Comparison of ENCODE assay signal across 8 cellular contexts in the genomic region with DNA sequence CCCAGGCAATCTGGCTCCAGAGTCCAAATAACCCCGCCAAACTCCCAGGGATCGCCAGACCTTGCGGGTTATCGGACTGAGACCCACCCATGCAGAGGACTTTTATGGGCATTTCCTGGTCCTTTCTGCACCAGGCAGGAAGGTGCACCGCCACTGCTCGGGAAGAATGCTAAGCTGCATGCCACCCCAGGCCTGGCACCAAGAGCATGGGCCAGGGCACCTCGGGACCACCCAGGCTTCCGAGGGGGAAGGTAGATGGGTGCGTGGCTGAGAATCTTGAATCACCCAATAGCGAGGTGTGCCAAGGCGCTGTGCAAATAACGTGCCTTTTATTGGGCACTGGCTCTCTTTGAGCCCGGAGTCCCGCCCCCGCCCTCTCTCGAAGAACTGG. TPM values are rescaled to one million over a fixed set of nuclear protein-coding genes. Genes with fewer than 3 reads are reported as not detected.
DNase-seq lines count a peak whose midpoint lies in the region; ATAC-seq, FAIRE-seq and TF ChIP-seq lines count a peak whose summit lies in the region.

No MANE protein-coding gene starts in this region.

- peak overlapping the region; percentile 62; the same call in 1 of the 2 replicates for H2AFZ ChIP-seq in H1 (ENCODE audit: low read length)

- no peak overlapping the region for H4K5ac ChIP-seq in H1 (ENCODE audit: insufficient read length, low read depth, low read length)

- TF ChIP-seq EP300 in H1 (IDR thresholded peaks at IDR 0.05; ENCODE audit: borderline replicate concordance in 1 of 2, low read depth in 2 of 2, low read length in 2 of 2): no peak

- peak; percentile 8 for ATAC-seq in HG02885 (IDR thresholded peaks at IDR 0.05; ENCODE audit: poor library complexity, unreplicated experiment)
- ATAC-seq in naive thymus-derived CD8-positive, alpha-beta T cell: peak; percentile 18 to 40
- ATAC-seq in HG02588 (IDR thresholded peaks at IDR 0.05; ENCODE audit: unreplicated experiment): no peak

- H2BK5ac ChIP-seq in H1 (ENCODE audit: low read depth, low read length): 0 out of 2 replicates have a peak overlapping the region, but pooled peaks have one; percentile 69

- H2AK5ac ChIP-seq in H1 (ENCODE audit: low read depth, low read length): no peak overlapping the region

- H4K91ac ChIP-seq in H1 (replicated peaks; ENCODE audit: insufficient read length, low read length): no peak overlapping the region

- no peak overlapping the region for H3K14ac ChIP-seq in H1 (ENCODE audit: insufficient read length)

- 0 out of 2 replicates have a peak overlapping the region, but pooled peaks have one; percentile 36 for H2BK15ac ChIP-seq in H1 (ENCODE audit: low read length)

- TF ChIP-seq RAD21 in H1 (IDR thresholded peaks at IDR 0.05 in 1 of 2, conservative IDR thresholded peaks at IDR 0.05 in 1 of 2; ENCODE audit: low read depth in 2 of 2, low read length in 2 of 2): no peak

- peak overlapping the region; percentile 79 to 97 for H3K4me2 ChIP-seq in H1 (ENCODE audit: insufficient read depth in 1 of 2, low read depth in 2 of 2, low read length in 2 of 2)

- H3K23ac ChIP-seq in H1 (ENCODE audit: insufficient read length): no peak overlapping the region

- H3K36me3 Mint-ChIP-seq in naive thymus-derived CD8-positive, alpha-beta T cell: peaks cover 0 to 11% (median 2%) of the 10 kb centered on the region in 3 donors

- peaks cover 0 to 2% (median under 1%) of the 10 kb centered on the region in 4 experiments; a peak in 1 of 8 replicates for H3K36me3 ChIP-seq in H1 (ENCODE audit: control insufficient read depth in 2 of 4, insufficient read depth in 4 of 4, low read length in 3 of 4)

- H3K9ac ChIP-seq in H1 (replicated peaks in 1 of 4; ENCODE audit: extremely low read depth in 1 of 4, low read depth in 3 of 4, low read length in 3 of 4): peak overlapping the region in 2 of 4 experiments; percentile 42 to 45; a peak in 3 of 7 replicates

- H3K4me3 Mint-ChIP-seq in naive thymus-derived CD8-positive, alpha-beta T cell: peak overlapping the region; percentile 87 to 99 (median 95)

- no peaks in the 10 kb centered on the region for H4K20me1 ChIP-seq in H1 (replicated peaks in 1 of 2; ENCODE audit: control insufficient read depth in 1 of 2, insufficient read depth in 2 of 2, low read length in 2 of 2)

- no peaks in the 10 kb centered on the region for H3K9me3 Mint-ChIP-seq in naive thymus-derived CD8-positive, alpha-beta T cell

- H3K27ac ChIP-seq in RWPE1: peak overlapping the region; percentile 98
- H3K27ac ChIP-seq in H1 (ENCODE audit: low read depth, low read length): no peak overlapping the region

- no peak overlapping the region for H2BK12ac ChIP-seq in H1 (ENCODE audit: low read depth, low read length)

- no peak overlapping the region for H3K4ac ChIP-seq in H1 (replicated peaks; ENCODE audit: insufficient read length, low read depth, low read length)

- H3K56ac ChIP-seq in H1 (replicated peaks; ENCODE audit: insufficient read length, low read depth, low read length): peak overlapping the region; percentile 27

- H3K18ac ChIP-seq in H1 (ENCODE audit: extremely low read depth, low read length): peak overlapping the region; percentile 33; the same call in 1 of the 2 replicates

- WGBS in H1 (ENCODE audit: extremely low coverage in 1 of 2, insufficient coverage in 1 of 2, insufficient read length in 1 of 2, insufficient replicate concordance in 2 of 2, low coverage in 1 of 2, low lambda C conversion rate in 2 of 2, missing lambda C conversion rate in 1 of 2), 2 experiments: 7% methylated on average over 16 of the region's 16 CpGs; no CpG with 5 or more reads in 1 of the 2 experiments

- peak overlapping the region; percentile 63 to 74 (median 68) for H3K4me3 ChIP-seq in H1 (ENCODE audit: extremely low read depth in 1 of 4, insufficient read depth in 2 of 4, low read depth in 3 of 4, low read length in 4 of 4)

- no peak for FAIRE-seq in H1 (lab: Jason Lieb, UNC)

- no peaks in the 10 kb centered on the region for H3K79me1 ChIP-seq in H1 (ENCODE audit: low read depth, low read length)

- TF ChIP-seq POLR2A in H1 (IDR thresholded peaks at IDR 0.05; ENCODE audit: control extremely low read depth in 1 of 2, low read depth in 2 of 2, low read length in 2 of 2): no peak

- H2BK120ac ChIP-seq in H1 (replicated peaks; ENCODE audit: low read depth, low read length): no peak overlapping the region

- peaks cover 0 to 14% (median 4%) of the 10 kb centered on the region in 4 experiments; a peak in 6 of 7 replicates for H3K4me1 ChIP-seq in H1 (replicated peaks in 1 of 4; ENCODE audit: control insufficient read depth in 3 of 4, insufficient read depth in 4 of 4, low read length in 3 of 4)

- peak overlapping the region; percentile 9; the same call in 1 of the 2 replicates for H4K8ac ChIP-seq in H1 (ENCODE audit: extremely low read depth, insufficient read depth, low read length)

- H3K23me2 ChIP-seq in H1 (ENCODE audit: low read depth, low read length): peaks cover 15% of the 10 kb centered on the region

- POLR2A ChIA-PET in RWPE1 (lab: Yijun Ruan, JAX; ENCODE audit: low non-redundant PET): interaction anchor here (0.5 to 1.2 kb wide), 3 partner anchors 39 to 283 kb away, joined by 3 to 9 read pairs (median 3); no protein-coding TSS in a partner anchor
- POLR2A ChIA-PET in H1 (lab: Charles Lee; ENCODE audit: partially characterized antibody): interaction anchor here (0.7 to 3.4 kb wide), 11 partner anchors 8 to 1462 kb away, joined by 3 to 13 read pairs (median 4); partner anchors contain the start of genes IRGQ, LYPD3 and ZNF576
- POLR2A ChIA-PET in naive thymus-derived CD8-positive, alpha-beta T cell (lab: Charles Lee): interaction anchor here (0.6 to 8.0 kb wide), 18 partner anchors 8 to 1262 kb away, joined by 3 to 51 read pairs (median 6); partner anchors contain the start of genes IRGQ, PHLDB3 and ZNF576

- H3K4me1 Mint-ChIP-seq in naive thymus-derived CD8-positive, alpha-beta T cell: peaks cover 13 to 32% (median 23%) of the 10 kb centered on the region in 4 donors

- H3K27me3 ChIP-seq in H1 (replicated peaks in 1 of 4; ENCODE audit: control insufficient read depth in 3 of 4, extremely low read depth in 1 of 4, insufficient read depth in 3 of 4, low read length in 3 of 4): peaks cover 0 to 2% (median 0%) of the 10 kb centered on the region in 4 experiments; a peak in 2 of 7 replicates

- no peak overlapping the region for H2BK20ac ChIP-seq in H1 (ENCODE audit: low read length)

- DNase-seq in DMS 273 (lab: John Stamatoyannopoulos, UW; ENCODE audit: unreplicated experiment) (peak; percentile 59), DMS 273 treated with DMSO at 0.1 percent for 48 hours (lab: John Stamatoyannopoulos, UW) (no peak), RWPE1 (ENCODE audit: low spot score) (peak; percentile 25), H1 (ENCODE audit: low read depth in 1 of 2, low spot score in 2 of 2) (no peak), NCI-H526 treated with DMSO at 0.1 percent for 48 hours (lab: John Stamatoyannopoulos, UW) (no peak)
- DNase-seq in naive thymus-derived CD8-positive, alpha-beta T cell: peak in 1 of 10 donors; percentile 40

- TF ChIP-seq CTCF in RWPE1 (conservative IDR thresholded peaks at IDR 0.05; ENCODE audit: low read depth) (no peak), H1 (IDR thresholded peaks at IDR 0.05; ENCODE audit: control extremely low read depth in 1 of 3, insufficient read depth in 1 of 3, low read depth in 1 of 3, low read length in 3 of 3) (0 out of 4 replicates have a peak, but pooled peaks of 1 of the 3 experiments have one; percentile 1)

- H3K79me2 ChIP-seq in H1 (ENCODE audit: control insufficient read depth in 1 of 2, insufficient read depth in 2 of 2, low read length in 2 of 2): no peaks in the 10 kb centered on the region

- H3K9me3 ChIP-seq in H1 (ENCODE audit: insufficient read depth in 2 of 2, low read depth in 1 of 2, low read length in 1 of 2): no peaks in the 10 kb centered on the region

- CTCF ChIA-PET in RWPE1 (lab: Yijun Ruan, JAX) (interaction anchor here (0.9 kb wide), 1 partner anchor 84 kb away, joined by 4 read pairs; no protein-coding TSS in a partner anchor), H1 (lab: Charles Lee; ENCODE audit: partially characterized antibody) (interaction anchor here (0.6 to 6.9 kb wide), 8 partner anchors 13 to 1547 kb away, joined by 3 to 122 read pairs (median 4); partner anchors contain the start of genes IRGQ, XRCC1 and ZNF576)

- peak overlapping the region; percentile 89 to 97 (median 94) for H3K27ac Mint-ChIP-seq in naive thymus-derived CD8-positive, alpha-beta T cell

- H3K27me3 Mint-ChIP-seq in naive thymus-derived CD8-positive, alpha-beta T cell: no peaks in the 10 kb centered on the region

RNA-seq across cellular contexts. Expression of gene ZNF575, which starts 0.4 kb away (rescaled TPM):
- not detected in 2 replicates for total RNA-seq in H1 (2021; fragmentation: NEBNext Ultra II Directional; extraction: Animal tissue kit (Norgen Biotek cat#: 25700))
- polyA plus RNA-seq in H1 (2011; rRNA removed): 0.05 and 0.16 TPM in 2 replicates
- not detected for polyA plus RNA-seq in H1 (2011; cell fraction: cytosol; rRNA removed)
- 0.10 TPM for polyA plus RNA-seq in H1 (2011; cell fraction: nucleus; rRNA removed)
- polyA plus RNA-seq in H1 (2012, experiment 1 of 2): 0.25 to 0.71 TPM (median 0.55 TPM) in 4 replicates
- polyA plus RNA-seq in H1 (2012, experiment 2 of 2): 0.16 TPM
- polyA plus RNA-seq in H1 (2013, experiment 1 of 2): 0.28 TPM
- polyA plus RNA-seq in H1 (2013, experiment 2 of 2): 0.20 TPM
- not detected in 2 replicates for polyA minus RNA-seq in H1 (2011; rRNA and poly(A)+ RNA removed)
- polyA minus RNA-seq in H1 (2011; cell fraction: cytosol; rRNA and poly(A)+ RNA removed): not detected
- 0.30 TPM for polyA minus RNA-seq in H1 (2011; cell fraction: nucleus; rRNA and poly(A)+ RNA removed)
- 1 to 10 TPM; 5.1 to 5.3 TPM for total RNA-seq in naive thymus-derived CD8-positive, alpha-beta T cell
- 1 to 10 TPM; 1.7 to 4.1 (median 3.0) TPM for polyA plus RNA-seq in naive thymus-derived CD8-positive, alpha-beta T cell

RNA-seq across cellular contexts. Expression of gene ETHE1, which starts 5.6 kb away (rescaled TPM):
- 18.6 and 19.9 TPM in 2 replicates for total RNA-seq in H1 (2021; fragmentation: NEBNext Ultra II Directional; extraction: Animal tissue kit (Norgen Biotek cat#: 25700))
- polyA plus RNA-seq in H1 (2011; rRNA removed): 92.7 and 96.0 TPM in 2 replicates
- polyA plus RNA-seq in H1 (2011; cell fraction: cytosol; rRNA removed): 53.2 TPM
- 79.8 TPM for polyA plus RNA-seq in H1 (2011; cell fraction: nucleus; rRNA removed)
- 17.1 to 36.3 TPM (median 33.6 TPM) in 4 replicates for polyA plus RNA-seq in H1 (2012, experiment 1 of 2)
- polyA plus RNA-seq in H1 (2012, experiment 2 of 2): 32.6 TPM
- 38.2 TPM for polyA plus RNA-seq in H1 (2013, experiment 1 of 2)
- polyA plus RNA-seq in H1 (2013, experiment 2 of 2): 32.9 TPM
- 30.1 and 31.6 TPM in 2 replicates for polyA minus RNA-seq in H1 (2011; rRNA and poly(A)+ RNA removed)
- 15.7 TPM for polyA minus RNA-seq in H1 (2011; cell fraction: cytosol; rRNA and poly(A)+ RNA removed)
- polyA minus RNA-seq in H1 (2011; cell fraction: nucleus; rRNA and poly(A)+ RNA removed): 10.8 TPM
- 10 to 100 TPM; 23.9 to 24.8 TPM for total RNA-seq in naive thymus-derived CD8-positive, alpha-beta T cell
- 10 to 100 TPM; 62.0 to 78.7 (median 64.5) TPM for polyA plus RNA-seq in naive thymus-derived CD8-positive, alpha-beta T cell

RNA-seq across cellular contexts. Expression of gene PHLDB3, which starts 28.0 kb away (rescaled TPM):
- total RNA-seq in H1 (2021; fragmentation: NEBNext Ultra II Directional; extraction: Animal tissue kit (Norgen Biotek cat#: 25700)): 7.5 and 8.5 TPM in 2 replicates
- polyA plus RNA-seq in H1 (2011; rRNA removed): 4.0 and 6.5 TPM in 2 replicates
- polyA plus RNA-seq in H1 (2011; cell fraction: cytosol; rRNA removed): 6.4 TPM
- polyA plus RNA-seq in H1 (2011; cell fraction: nucleus; rRNA removed): 15.0 TPM
- 4.4 to 7.9 TPM (median 7.4 TPM) in 4 replicates for polyA plus RNA-seq in H1 (2012, experiment 1 of 2)
- polyA plus RNA-seq in H1 (2012, experiment 2 of 2): 4.7 TPM
- 5.8 TPM for polyA plus RNA-seq in H1 (2013, experiment 1 of 2)
- polyA plus RNA-seq in H1 (2013, experiment 2 of 2): 6.0 TPM
- polyA minus RNA-seq in H1 (2011; rRNA and poly(A)+ RNA removed): 3.1 and 3.2 TPM in 2 replicates
- 6.4 TPM for polyA minus RNA-seq in H1 (2011; cell fraction: cytosol; rRNA and poly(A)+ RNA removed)
- 9.0 TPM for polyA minus RNA-seq in H1 (2011; cell fraction: nucleus; rRNA and poly(A)+ RNA removed)
- 10 to 100 TPM; 46.0 to 48.6 TPM for total RNA-seq in naive thymus-derived CD8-positive, alpha-beta T cell
- 1 to 10 TPM; 3.5 to 7.2 (median 4.5) TPM for polyA plus RNA-seq in naive thymus-derived CD8-positive, alpha-beta T cell

RNA-seq across cellular contexts. Expression of gene XRCC1, which starts 42.8 kb away (rescaled TPM):
- 42.5 and 48.5 TPM in 2 replicates for total RNA-seq in H1 (2021; fragmentation: NEBNext Ultra II Directional; extraction: Animal tissue kit (Norgen Biotek cat#: 25700))
- polyA plus RNA-seq in H1 (2011; rRNA removed): 44.4 and 57.9 TPM in 2 replicates
- 67.6 TPM for polyA plus RNA-seq in H1 (2011; cell fraction: cytosol; rRNA removed)
- polyA plus RNA-seq in H1 (2011; cell fraction: nucleus; rRNA removed): 57.1 TPM
- 42.3 to 62.5 TPM (median 56.6 TPM) in 4 replicates for polyA plus RNA-seq in H1 (2012, experiment 1 of 2)
- 33.9 TPM for polyA plus RNA-seq in H1 (2012, experiment 2 of 2)
- 25.9 TPM for polyA plus RNA-seq in H1 (2013, experiment 1 of 2)
- 24.4 TPM for polyA plus RNA-seq in H1 (2013, experiment 2 of 2)
- 37.1 and 50.1 TPM in 2 replicates for polyA minus RNA-seq in H1 (2011; rRNA and poly(A)+ RNA removed)
- polyA minus RNA-seq in H1 (2011; cell fraction: cytosol; rRNA and poly(A)+ RNA removed): 37.6 TPM
- 43.9 TPM for polyA minus RNA-seq in H1 (2011; cell fraction: nucleus; rRNA and poly(A)+ RNA removed)
- total RNA-seq in naive thymus-derived CD8-positive, alpha-beta T cell: 10 to 100 TPM; 38.2 to 39.0 TPM
- polyA plus RNA-seq in naive thymus-derived CD8-positive, alpha-beta T cell: 10 to 100 TPM; 16.8 to 34.6 (median 33.7) TPM

RNA-seq across cellular contexts. Expression of gene PINLYP, which starts 43.0 kb away (rescaled TPM):
- 7.5 and 9.2 TPM in 2 replicates for total RNA-seq in H1 (2021; fragmentation: NEBNext Ultra II Directional; extraction: Animal tissue kit (Norgen Biotek cat#: 25700))
- 27.1 and 31.3 TPM in 2 replicates for polyA plus RNA-seq in H1 (2011; rRNA removed)
- polyA plus RNA-seq in H1 (2011; cell fraction: cytosol; rRNA removed): 28.1 TPM
- polyA plus RNA-seq in H1 (2011; cell fraction: nucleus; rRNA removed): 20.9 TPM
- 20.5 to 24.4 TPM (median 22.4 TPM) in 4 replicates for polyA plus RNA-seq in H1 (2012, experiment 1 of 2)
- polyA plus RNA-seq in H1 (2012, experiment 2 of 2): 41.5 TPM
- polyA plus RNA-seq in H1 (2013, experiment 1 of 2): 7.1 TPM
- polyA plus RNA-seq in H1 (2013, experiment 2 of 2): 7.6 TPM
- 11.0 and 16.5 TPM in 2 replicates for polyA minus RNA-seq in H1 (2011; rRNA and poly(A)+ RNA removed)
- polyA minus RNA-seq in H1 (2011; cell fraction: cytosol; rRNA and poly(A)+ RNA removed): 2.3 TPM
- polyA minus RNA-seq in H1 (2011; cell fraction: nucleus; rRNA and poly(A)+ RNA removed): 5.3 TPM
- total RNA-seq in naive thymus-derived CD8-positive, alpha-beta T cell: 1 to 10 TPM; 2.5 to 2.7 TPM
- 1 to 10 TPM in 2 of 3 donors, under 1 TPM in 1; 0.68 to 2.3 (median 1.7) TPM for polyA plus RNA-seq in naive thymus-derived CD8-positive, alpha-beta T cell

Comparison
In these comparisons a context has a peak if more than half of its experiments do, and no peak if none do; other contexts are left out.
1. DNase-seq: peak in DMS 273 (single experiment) and RWPE1 (single experiment); none in DMS 273 treated with DMSO at 0.1 percent for 48 hours (single experiment), H1 (0 of 2) and NCI-H526 treated with DMSO at 0.1 percent for 48 hours (single experiment).